8 cellular contexts compared by ENCODE assay signal in genomic region chr11:73217131-73217809, GRCh38. TPM values are rescaled to one million over a fixed set of nuclear protein-coding genes. Genes with fewer than 3 reads are reported as not detected.
DNase-seq lines count a peak whose midpoint lies in the region; ATAC-seq and TF ChIP-seq lines count a peak whose summit lies in the region.

No MANE protein-coding gene starts in this region.

- H3K27ac Mint-ChIP-seq in Calu3 (ENCODE audit: unreplicated experiment) (no peak overlapping the region), T-helper 17 cell (peak overlapping the region; percentile 60)

- H3K36me3 ChIP-seq in parathyroid adenoma (ENCODE audit: control insufficient read depth, insufficient read depth, low read length) = no peaks in the 10 kb centered on the region

- ATAC-seq in T-helper 17 cell (no peak), HG03175 (IDR thresholded peaks at IDR 0.05; ENCODE audit: unreplicated experiment) (no peak), HG02884 (IDR thresholded peaks at IDR 0.05; ENCODE audit: unreplicated experiment) (no peak)

- H3K9me3 ChIP-seq in T-helper 17 cell (ENCODE audit: control insufficient read depth, low read length, poor library complexity, severe bottlenecking) = peaks cover 3% of the 10 kb centered on the region
- H3K9me3 ChIP-seq in parathyroid adenoma (ENCODE audit: control insufficient read depth, low read length) = no peaks in the 10 kb centered on the region

- peak overlapping the region; percentile 73 for H3K4me2 ChIP-seq in parathyroid adenoma (ENCODE audit: low read length)

- H3K4me3 Mint-ChIP-seq in Calu3 (ENCODE audit: low read depth, unreplicated experiment) = peak overlapping the region; percentile 73
- peak overlapping the region; percentile 75 for H3K4me3 Mint-ChIP-seq in T-helper 17 cell

- H3K27me3 Mint-ChIP-seq in Calu3 (ENCODE audit: unreplicated experiment) (peaks cover 18% of the 10 kb centered on the region), T-helper 17 cell (peaks cover 38% of the 10 kb centered on the region)

- intact Hi-C loops in Calu3 (cut with micrococcal nuclease; ENCODE audit: unreplicated experiment) (no loop called here), head of caudate nucleus (cut with DNase I) (no loop called here)

- no TSS peak for BruUV-seq in Calu3 (replicated peaks; lab: Mats Ljungman, UMichigan)

- CTCF ChIA-PET in Calu3 (lab: Charles Lee) = interaction anchor here (0.6 to 1.3 kb wide), 2 partner anchors 26 to 30 kb away, joined by 3 to 5 read pairs; no protein-coding TSS in a partner anchor

- H3K4me1 ChIP-seq in parathyroid adenoma = peaks cover 29% of the 10 kb centered on the region

- no peak overlapping the region for H3K9ac ChIP-seq in parathyroid adenoma

- peak overlapping the region; percentile 59 for H3K4me3 ChIP-seq in parathyroid adenoma (ENCODE audit: low read depth, low read length)

- H3K27ac ChIP-seq in parathyroid adenoma = peak overlapping the region; percentile 94

- no peaks in the 10 kb centered on the region for H3K27me3 ChIP-seq in parathyroid adenoma (ENCODE audit: control insufficient read depth, insufficient read depth, low read length)

- peak overlapping the region; percentile 77 for H2AFZ ChIP-seq in parathyroid adenoma

- no peaks in the 10 kb centered on the region for H3K79me2 ChIP-seq in parathyroid adenoma

- H3K9me3 Mint-ChIP-seq in Calu3 (ENCODE audit: low read depth, unreplicated experiment) = no peaks in the 10 kb centered on the region

- TF ChIP-seq CTCF in Calu3 (IDR thresholded peaks at IDR 0.05; ENCODE audit: unreplicated experiment) (no peak), parathyroid adenoma (IDR thresholded peaks at IDR 0.05) (no peak)

- DNase-seq in Calu3 (no peak), T-helper 17 cell (no peak), head of caudate nucleus (peak in 29 of 42 donors; percentile 7 to 67 (median 37)), HT-29 (ENCODE audit: low spot score) (no peak), iPS-NIHi7 (ENCODE audit: extremely low spot score) (no peak)

- no peaks in the 10 kb centered on the region for H3K4me1 Mint-ChIP-seq in Calu3 (ENCODE audit: low read depth, unreplicated experiment)
- H3K4me1 Mint-ChIP-seq in T-helper 17 cell = peaks cover 9% of the 10 kb centered on the region

- H3K36me3 Mint-ChIP-seq in Calu3 (ENCODE audit: insufficient read depth, unreplicated experiment) = no peaks in the 10 kb centered on the region
- H3K36me3 Mint-ChIP-seq in T-helper 17 cell (ENCODE audit: low read depth) = peaks cover 6% of the 10 kb centered on the region

RNA-seq across cellular contexts. Expression of gene P2RY2, which starts 0.8 kb away (rescaled TPM):
- 1.6 and 2.3 TPM in 2 replicates for total RNA-seq in Calu3 (2022)
- total RNA-seq in T-helper 17 cell = under 1 TPM; 0.29 to 0.55 TPM
- 36.4 and 39.5 TPM in 2 replicates for total RNA-seq in HT-29 (2014; rRNA removed; shearing (Covaris generic))

RNA-seq across cellular contexts. Expression of gene P2RY6, which starts 54.9 kb away (rescaled TPM):
- total RNA-seq in Calu3 (2022) (0.42 TPM in 1 of 2 replicates, not detected in the other), T-helper 17 cell (not detected)
- total RNA-seq in HT-29 (2014; rRNA removed; shearing (Covaris generic)) = not detected in 2 replicates

Comparison
In these comparisons a context has a peak if more than half of its experiments do, and no peak if none do; other contexts are left out.
1. DNase-seq: peak in head of caudate nucleus (29 of 42); none in Calu3 (single experiment), T-helper 17 cell (0 of 3), HT-29 (single experiment) and iPS-NIHi7 (single experiment).
2. RNA of gene P2RY2, which starts 0.8 kb away (total RNA-seq): 36.4 to 39.5 TPM in HT-29; 1.6 to 2.3 TPM in Calu3 and 0.29 to 0.55 TPM in T-helper 17 cell; every median in the first group is over 10 times any median in the second.